Comparison of ENCODE assay signal across 18 cellular contexts in genomic region chr15:59200560-59200959, GRCh38. TPM values are rescaled to one million over a fixed set of nuclear protein-coding genes. Genes with fewer than 3 reads are reported as not detected.
DNase-seq lines count a peak whose midpoint lies in the region; ATAC-seq and TF ChIP-seq lines count a peak whose summit lies in the region.
"Had no signal": no experiment of that assay in that cellular context is flagged by ENCODE, and none has a peak within 500 bp of the region (broad histone marks: within the 10 kb centered on the region; RNA-seq: fewer than 3 reads in every experiment).

No MANE protein-coding gene starts in this region.

- no peak for TF ChIP-seq CTCF in epithelial cell of esophagus (IDR thresholded peaks at IDR 0.05; ENCODE audit: insufficient read depth, low read depth, low read length, missing control alignments)
- no peak for TF ChIP-seq CTCF in neural progenitor cell (IDR thresholded peaks at IDR 0.05)
- no peak for TF ChIP-seq CTCF in lower leg skin (IDR thresholded peaks at IDR 0.05)

- no peaks in the 10 kb centered on the region for H3K4me1 ChIP-seq in neural progenitor cell
- H3K4me1 ChIP-seq in CD4-positive, alpha-beta memory T cell (ENCODE audit: insufficient read depth, low read length): no peaks in the 10 kb centered on the region

- DNase-seq in EL (peak; percentile 56), RPMI7951 (ENCODE audit: low read depth) (peak; percentile 57), epithelial cell of esophagus (ENCODE audit: low read depth) (peak; percentile 63), neural progenitor cell (ENCODE audit: low spot score) (no peak), lower leg skin (ENCODE audit: low spot score in 2 of 2) (no peak)
- no peak for DNase-seq in activated T-helper 2 cell treated with anti-CD3 and anti-CD28 coated beads, Interferon-gamma antibody, Interleukin-2, Interleukin-4, amounts not matched to agents 10 μg/mL and 5 μg/mL and 100 μg/mL, durations not matched to agents 14 hours and 24 hours and 36 hours (ENCODE audit: low spot score)
- DNase-seq in CD4-positive, alpha-beta memory T cell: no peak
- DNase-seq: activated CD4-positive, alpha-beta T cell treated with anti-CD3 and anti-CD28 coated beads, Interleukin-2, amount 50 U/mL, for 1 hour; activated naive CD4-positive, alpha-beta T cell treated with anti-CD3 and anti-CD28 coated beads, Interleukin-2, amount 10 ng/mL, durations not matched to agents 7 days and 5 days; erythroblast; KBM-7; mucosa of descending colon; NCI-H1092; NCI-H2107; NCI-H524 treated with DMSO at 0.1 percent for 48 hours had no signal

- no peak overlapping the region for H3K4me3 Mint-ChIP-seq in neural progenitor cell
- no peak overlapping the region for H3K4me3 Mint-ChIP-seq in activated T-helper 2 cell treated with anti-CD3 and anti-CD28 coated beads, Interferon-gamma antibody, Interleukin-2, Interleukin-4, amounts not matched to agents 10 μg/mL and 5 μg/mL and 100 μg/mL, durations not matched to agents 14 hours and 24 hours and 36 hours (ENCODE audit: low read depth)
- no peak overlapping the region for H3K4me3 Mint-ChIP-seq in CD4-positive, alpha-beta memory T cell
- H3K4me3 Mint-ChIP-seq: activated naive CD4-positive, alpha-beta T cell treated with anti-CD3 and anti-CD28 coated beads, Interleukin-2, amount 10 ng/mL, durations not matched to agents 7 days and 5 days had no signal

- no peaks in the 10 kb centered on the region for H3K9me3 ChIP-seq in neural progenitor cell (ENCODE audit: low read depth)
- no peaks in the 10 kb centered on the region for H3K9me3 ChIP-seq in CD4-positive, alpha-beta memory T cell (ENCODE audit: control insufficient read depth in 1 of 2, low read length in 2 of 2)
- H3K9me3 ChIP-seq: mucosa of descending colon had no signal

- peaks cover 4% of the 10 kb centered on the region for H3K27me3 Mint-ChIP-seq in neural progenitor cell (ENCODE audit: insufficient read depth, low read depth)
- peaks cover 2% of the 10 kb centered on the region for H3K27me3 Mint-ChIP-seq in activated T-helper 2 cell treated with anti-CD3 and anti-CD28 coated beads, Interferon-gamma antibody, Interleukin-2, Interleukin-4, amounts not matched to agents 10 μg/mL and 5 μg/mL and 100 μg/mL, durations not matched to agents 14 hours and 24 hours and 36 hours (ENCODE audit: low read depth)
- peaks cover 2 to 3% of the 10 kb centered on the region in 2 donors for H3K27me3 Mint-ChIP-seq in CD4-positive, alpha-beta memory T cell
- H3K27me3 Mint-ChIP-seq: activated naive CD4-positive, alpha-beta T cell treated with anti-CD3 and anti-CD28 coated beads, Interleukin-2, amount 10 ng/mL, durations not matched to agents 7 days and 5 days had no signal

- H4K20me1 ChIP-seq in neural progenitor cell (ENCODE audit: low read depth): no peaks in the 10 kb centered on the region

- POLR2A ChIA-PET in CD4-positive, alpha-beta memory T cell (lab: Charles Lee; ENCODE audit: partially characterized antibody): interaction anchor here (0.6 kb wide), 1 partner anchor 248 kb away, joined by 3 read pairs; no protein-coding TSS in a partner anchor

- TF ChIP-seq POLR2A in lower leg skin (IDR thresholded peaks at IDR 0.05): no peak

- CTCF ChIA-PET in CD4-positive, alpha-beta memory T cell (lab: Charles Lee; ENCODE audit: partially characterized antibody): interaction anchor here (0.7 kb wide), 1 partner anchor 27 kb away, joined by 3 read pairs; no protein-coding TSS in a partner anchor

- no peaks in the 10 kb centered on the region for H3K27me3 ChIP-seq in neural progenitor cell
- no peaks in the 10 kb centered on the region for H3K27me3 ChIP-seq in CD4-positive, alpha-beta memory T cell (ENCODE audit: insufficient read depth, low read length)

- no peaks in the 10 kb centered on the region for H3F3A ChIP-seq in neural progenitor cell (ENCODE audit: low read depth)

- H3K79me2 ChIP-seq in neural progenitor cell (ENCODE audit: low read depth): no peaks in the 10 kb centered on the region

- no peak overlapping the region for H3K4me2 ChIP-seq in neural progenitor cell

- intact Hi-C loops in activated T-helper 2 cell treated with anti-CD3 and anti-CD28 coated beads, Interferon-gamma antibody, Interleukin-2, Interleukin-4, amounts not matched to agents 10 μg/mL and 5 μg/mL and 100 μg/mL, durations not matched to agents 14 hours and 24 hours and 36 hours (cut with micrococcal nuclease): no loop called here
- intact Hi-C loops in lower leg skin (cut with DNase I; ENCODE audit: low total_unique reads): no loop called here
- intact Hi-C loops in CD4-positive, alpha-beta memory T cell (cut with micrococcal nuclease): no loop called here

- WGBS in lower leg skin, 2 donors: 77 to 86% methylated on average over 9 of the region's 9 CpGs

- H3K9ac ChIP-seq in neural progenitor cell: no peak overlapping the region

- no peak overlapping the region for H3K27ac ChIP-seq in neural progenitor cell
- no peak overlapping the region for H3K27ac ChIP-seq in CD4-positive, alpha-beta memory T cell (ENCODE audit: low read depth, low read length)

- peaks cover 9% of the 10 kb centered on the region for H3K36me3 Mint-ChIP-seq in neural progenitor cell
- peaks cover 32% of the 10 kb centered on the region for H3K36me3 Mint-ChIP-seq in activated T-helper 2 cell treated with anti-CD3 and anti-CD28 coated beads, Interferon-gamma antibody, Interleukin-2, Interleukin-4, amounts not matched to agents 10 μg/mL and 5 μg/mL and 100 μg/mL, durations not matched to agents 14 hours and 24 hours and 36 hours (ENCODE audit: low read depth)
- H3K36me3 Mint-ChIP-seq in CD4-positive, alpha-beta memory T cell: no peaks in the 10 kb centered on the region

- H3K9me3 Mint-ChIP-seq in neural progenitor cell: no peaks in the 10 kb centered on the region
- no peaks in the 10 kb centered on the region for H3K9me3 Mint-ChIP-seq in activated T-helper 2 cell treated with anti-CD3 and anti-CD28 coated beads, Interferon-gamma antibody, Interleukin-2, Interleukin-4, amounts not matched to agents 10 μg/mL and 5 μg/mL and 100 μg/mL, durations not matched to agents 14 hours and 24 hours and 36 hours
- no peaks in the 10 kb centered on the region for H3K9me3 Mint-ChIP-seq in CD4-positive, alpha-beta memory T cell
- H3K9me3 Mint-ChIP-seq: activated naive CD4-positive, alpha-beta T cell treated with anti-CD3 and anti-CD28 coated beads, Interleukin-2, amount 10 ng/mL, durations not matched to agents 7 days and 5 days had no signal

- peak overlapping the region; percentile 59 for H3K27ac Mint-ChIP-seq in neural progenitor cell
- no peak overlapping the region for H3K27ac Mint-ChIP-seq in activated T-helper 2 cell treated with anti-CD3 and anti-CD28 coated beads, Interferon-gamma antibody, Interleukin-2, Interleukin-4, amounts not matched to agents 10 μg/mL and 5 μg/mL and 100 μg/mL, durations not matched to agents 14 hours and 24 hours and 36 hours
- H3K27ac Mint-ChIP-seq in CD4-positive, alpha-beta memory T cell: no peak overlapping the region
- H3K27ac Mint-ChIP-seq: activated naive CD4-positive, alpha-beta T cell treated with anti-CD3 and anti-CD28 coated beads, Interleukin-2, amount 10 ng/mL, durations not matched to agents 7 days and 5 days had no signal

- H2AFZ ChIP-seq in neural progenitor cell (replicated peaks): no peak overlapping the region

- H3K4me3 ChIP-seq in epithelial cell of esophagus (ENCODE audit: low read length): no peak overlapping the region
- H3K4me3 ChIP-seq in neural progenitor cell: no peak overlapping the region
- H3K4me3 ChIP-seq in lower leg skin (ENCODE audit: low read depth, poor library complexity, severe bottlenecking): no peak overlapping the region
- no peak overlapping the region for H3K4me3 ChIP-seq in CD4-positive, alpha-beta memory T cell (ENCODE audit: low read length in 2 of 2)
- H3K4me3 ChIP-seq: mucosa of descending colon had no signal

- peaks cover 9% of the 10 kb centered on the region for H3K4me1 Mint-ChIP-seq in neural progenitor cell
- H3K4me1 Mint-ChIP-seq in activated T-helper 2 cell treated with anti-CD3 and anti-CD28 coated beads, Interferon-gamma antibody, Interleukin-2, Interleukin-4, amounts not matched to agents 10 μg/mL and 5 μg/mL and 100 μg/mL, durations not matched to agents 14 hours and 24 hours and 36 hours (ENCODE audit: low read depth): peaks cover under 1% of the 10 kb centered on the region
- H3K4me1 Mint-ChIP-seq in CD4-positive, alpha-beta memory T cell: no peaks in the 10 kb centered on the region
- H3K4me1 Mint-ChIP-seq: activated naive CD4-positive, alpha-beta T cell treated with anti-CD3 and anti-CD28 coated beads, Interleukin-2, amount 10 ng/mL, durations not matched to agents 7 days and 5 days had no signal

- H3K36me3 ChIP-seq in neural progenitor cell: no peaks in the 10 kb centered on the region
- H3K36me3 ChIP-seq in CD4-positive, alpha-beta memory T cell (ENCODE audit: insufficient read depth, low read length): no peaks in the 10 kb centered on the region

- ATAC-seq in HG03175 (IDR thresholded peaks at IDR 0.05; ENCODE audit: unreplicated experiment): no peak

RNA-seq across cellular contexts. Expression of gene LDHAL6B, which starts 6.1 kb away (rescaled TPM):
- total RNA-seq in RPMI7951 (2014; rRNA removed; shearing (Covaris generic)): 0.10 TPM in 1 of 2 replicates, not detected in the other
- not detected in 2 replicates for total RNA-seq in neural progenitor cell (ENCODE audit: low replicate concordance)
- total RNA-seq in activated T-helper 2 cell treated with anti-CD3 and anti-CD28 coated beads, Interferon-gamma antibody, Interleukin-2, Interleukin-4, amounts not matched to agents 10 μg/mL and 5 μg/mL and 100 μg/mL, durations not matched to agents 14 hours and 24 hours and 36 hours: not detected in 2 replicates
- not detected for total RNA-seq in lower leg skin
- total RNA-seq in CD4-positive, alpha-beta memory T cell: not detected
- polyA plus RNA-seq in CD4-positive, alpha-beta memory T cell: not detected
- total RNA-seq: dermis blood vessel endothelial cell, mucosa of descending colon, sciatic nerve had no signal

Comparison
In these comparisons a context has a peak if more than half of its experiments do, and no peak if none do; other contexts are left out.
1. DNase-seq: peak in EL (single experiment), RPMI7951 (single experiment) and epithelial cell of esophagus (single experiment); none in neural progenitor cell (single experiment), activated T-helper 2 cell treated with anti-CD3 and anti-CD28 coated beads, Interferon-gamma antibody, Interleukin-2, Interleukin-4, amounts not matched to agents 10 μg/mL and 5 μg/mL and 100 μg/mL, durations not matched to agents 14 hours and 24 hours and 36 hours (single experiment), lower leg skin (0 of 2) and CD4-positive, alpha-beta memory T cell (0 of 5).